1 cellular context compared by ENCODE assay signal in the genomic region with DNA sequence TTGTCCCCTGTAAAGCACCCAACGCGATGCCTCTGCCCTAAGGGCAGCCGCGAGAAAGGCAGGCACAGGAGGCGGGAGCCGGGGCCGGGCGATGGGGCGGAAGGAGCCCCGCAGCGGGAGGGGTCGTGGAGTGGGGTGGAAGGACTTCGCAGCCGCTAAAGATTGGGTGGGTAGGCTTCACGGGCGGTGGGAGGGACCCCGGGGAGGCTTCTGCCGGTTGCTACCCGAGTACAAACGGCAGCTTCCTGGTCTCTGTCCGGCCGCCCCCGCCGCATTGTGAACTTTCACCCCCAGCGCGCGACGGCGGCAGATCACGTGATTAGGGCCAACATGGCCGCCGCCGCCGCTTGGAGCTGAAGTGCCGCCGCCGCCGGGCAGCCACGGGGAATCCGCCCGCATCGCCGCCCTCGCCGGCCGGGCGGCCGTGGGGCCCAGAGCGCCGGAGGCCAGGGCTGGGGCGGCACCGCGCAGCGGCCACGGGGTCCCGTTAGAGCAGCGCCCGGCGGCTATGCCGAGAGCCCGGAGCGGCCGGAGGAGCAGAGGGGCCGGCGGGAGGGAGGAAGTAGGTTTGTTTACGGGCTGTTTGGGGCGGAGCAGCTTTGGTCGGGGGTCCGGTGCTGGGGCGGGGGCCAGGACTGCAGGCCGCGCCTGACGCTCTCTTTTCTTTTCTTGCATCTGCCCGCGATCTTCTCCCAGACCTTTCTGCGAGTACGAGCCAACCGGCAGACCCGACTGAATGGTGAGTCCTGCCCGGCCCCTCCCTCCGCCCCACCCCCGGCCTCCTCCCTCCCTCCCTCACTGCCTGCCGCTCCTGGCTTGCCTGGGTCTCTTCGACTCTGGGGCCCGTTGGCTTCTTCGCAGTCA.
TF ChIP-seq lines count a peak whose summit lies in the region.

No MANE protein-coding gene starts in this region.

TF ChIP-seq in HEK293, 187 proteins besides CTCF, POLR2A, EP300 and RAD21 (continued from another document and continues in another):
- TF ChIP-seq, protein P1, sequence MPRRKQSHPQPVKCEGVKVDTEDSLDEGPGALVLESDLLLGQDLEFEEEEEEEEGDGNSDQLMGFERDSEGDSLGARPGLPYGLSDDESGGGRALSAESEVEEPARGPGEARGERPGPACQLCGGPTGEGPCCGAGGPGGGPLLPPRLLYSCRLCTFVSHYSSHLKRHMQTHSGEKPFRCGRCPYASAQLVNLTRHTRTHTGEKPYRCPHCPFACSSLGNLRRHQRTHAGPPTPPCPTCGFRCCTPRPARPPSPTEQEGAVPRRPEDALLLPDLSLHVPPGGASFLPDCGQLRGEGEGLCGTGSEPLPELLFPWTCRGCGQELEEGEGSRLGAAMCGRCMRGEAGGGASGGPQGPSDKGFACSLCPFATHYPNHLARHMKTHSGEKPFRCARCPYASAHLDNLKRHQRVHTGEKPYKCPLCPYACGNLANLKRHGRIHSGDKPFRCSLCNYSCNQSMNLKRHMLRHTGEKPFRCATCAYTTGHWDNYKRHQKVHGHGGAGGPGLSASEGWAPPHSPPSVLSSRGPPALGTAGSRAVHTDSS (tag by site-specific recombination; IDR thresholded peaks at IDR 0.05), result no peak
- TF ChIP-seq ZNF350 (tag by site-specific recombination; IDR thresholded peaks at IDR 0.05), result no peak
- peak; percentile 91; the same call in 1 of the 2 replicates for TF ChIP-seq ZEB2 (tag by site-specific recombination; IDR thresholded peaks at IDR 0.05)
- TF ChIP-seq, protein P2, sequence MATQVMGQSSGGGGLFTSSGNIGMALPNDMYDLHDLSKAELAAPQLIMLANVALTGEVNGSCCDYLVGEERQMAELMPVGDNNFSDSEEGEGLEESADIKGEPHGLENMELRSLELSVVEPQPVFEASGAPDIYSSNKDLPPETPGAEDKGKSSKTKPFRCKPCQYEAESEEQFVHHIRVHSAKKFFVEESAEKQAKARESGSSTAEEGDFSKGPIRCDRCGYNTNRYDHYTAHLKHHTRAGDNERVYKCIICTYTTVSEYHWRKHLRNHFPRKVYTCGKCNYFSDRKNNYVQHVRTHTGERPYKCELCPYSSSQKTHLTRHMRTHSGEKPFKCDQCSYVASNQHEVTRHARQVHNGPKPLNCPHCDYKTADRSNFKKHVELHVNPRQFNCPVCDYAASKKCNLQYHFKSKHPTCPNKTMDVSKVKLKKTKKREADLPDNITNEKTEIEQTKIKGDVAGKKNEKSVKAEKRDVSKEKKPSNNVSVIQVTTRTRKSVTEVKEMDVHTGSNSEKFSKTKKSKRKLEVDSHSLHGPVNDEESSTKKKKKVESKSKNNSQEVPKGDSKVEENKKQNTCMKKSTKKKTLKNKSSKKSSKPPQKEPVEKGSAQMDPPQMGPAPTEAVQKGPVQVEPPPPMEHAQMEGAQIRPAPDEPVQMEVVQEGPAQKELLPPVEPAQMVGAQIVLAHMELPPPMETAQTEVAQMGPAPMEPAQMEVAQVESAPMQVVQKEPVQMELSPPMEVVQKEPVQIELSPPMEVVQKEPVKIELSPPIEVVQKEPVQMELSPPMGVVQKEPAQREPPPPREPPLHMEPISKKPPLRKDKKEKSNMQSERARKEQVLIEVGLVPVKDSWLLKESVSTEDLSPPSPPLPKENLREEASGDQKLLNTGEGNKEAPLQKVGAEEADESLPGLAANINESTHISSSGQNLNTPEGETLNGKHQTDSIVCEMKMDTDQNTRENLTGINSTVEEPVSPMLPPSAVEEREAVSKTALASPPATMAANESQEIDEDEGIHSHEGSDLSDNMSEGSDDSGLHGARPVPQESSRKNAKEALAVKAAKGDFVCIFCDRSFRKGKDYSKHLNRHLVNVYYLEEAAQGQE (tag by site-specific recombination; IDR thresholded peaks at IDR 0.05), result no peak
- peak; percentile 74; the same call in 1 of the 2 replicates for TF ChIP-seq ZBTB20 (tag by site-specific recombination; IDR thresholded peaks at IDR 0.05)
- no peak for TF ChIP-seq GLI2 (tag by site-specific recombination; IDR thresholded peaks at IDR 0.05; ENCODE audit: borderline replicate concordance, low read depth)
- TF ChIP-seq ZNF37A (tag by site-specific recombination; IDR thresholded peaks at IDR 0.05), result no peak
- TF ChIP-seq ZNF610 (tag by site-specific recombination; IDR thresholded peaks at IDR 0.05; ENCODE audit: borderline replicate concordance), result peak; percentile 54; the same call in 1 of the 2 replicates
- TF ChIP-seq ZNF521 (tag by site-specific recombination; IDR thresholded peaks at IDR 0.05), result no peak
- TF ChIP-seq, protein P3, sequence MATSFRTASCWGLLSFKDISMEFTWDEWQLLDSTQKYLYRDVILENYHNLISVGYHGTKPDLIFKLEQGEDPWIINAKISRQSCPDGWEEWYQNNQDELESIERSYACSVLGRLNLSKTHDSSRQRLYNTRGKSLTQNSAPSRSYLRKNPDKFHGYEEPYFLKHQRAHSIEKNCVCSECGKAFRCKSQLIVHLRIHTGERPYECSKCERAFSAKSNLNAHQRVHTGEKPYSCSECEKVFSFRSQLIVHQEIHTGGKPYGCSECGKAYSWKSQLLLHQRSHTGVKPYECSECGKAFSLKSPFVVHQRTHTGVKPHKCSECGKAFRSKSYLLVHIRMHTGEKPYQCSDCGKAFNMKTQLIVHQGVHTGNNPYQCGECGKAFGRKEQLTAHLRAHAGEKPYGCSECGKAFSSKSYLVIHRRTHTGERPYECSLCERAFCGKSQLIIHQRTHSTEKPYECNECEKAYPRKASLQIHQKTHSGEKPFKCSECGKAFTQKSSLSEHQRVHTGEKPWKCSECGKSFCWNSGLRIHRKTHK (tag by site-specific recombination; IDR thresholded peaks at IDR 0.05), result no peak
- no peak; the same call in 1 of the 2 replicates for TF ChIP-seq ZNF76 (tag by site-specific recombination; IDR thresholded peaks at IDR 0.05; ENCODE audit: borderline replicate concordance, low read depth)
- no peak for TF ChIP-seq ZNF292 (tag by site-specific recombination; IDR thresholded peaks at IDR 0.05; ENCODE audit: borderline replicate concordance, low read depth)
- no peak for TF ChIP-seq ZNF175 (tag by site-specific recombination; IDR thresholded peaks at IDR 0.05)
- no peak for TF ChIP-seq ZNF133 (tag by site-specific recombination; IDR thresholded peaks at IDR 0.05)
- TF ChIP-seq ZNF664 (tag by site-specific recombination; IDR thresholded peaks at IDR 0.05), result no peak
- TF ChIP-seq, protein P4, sequence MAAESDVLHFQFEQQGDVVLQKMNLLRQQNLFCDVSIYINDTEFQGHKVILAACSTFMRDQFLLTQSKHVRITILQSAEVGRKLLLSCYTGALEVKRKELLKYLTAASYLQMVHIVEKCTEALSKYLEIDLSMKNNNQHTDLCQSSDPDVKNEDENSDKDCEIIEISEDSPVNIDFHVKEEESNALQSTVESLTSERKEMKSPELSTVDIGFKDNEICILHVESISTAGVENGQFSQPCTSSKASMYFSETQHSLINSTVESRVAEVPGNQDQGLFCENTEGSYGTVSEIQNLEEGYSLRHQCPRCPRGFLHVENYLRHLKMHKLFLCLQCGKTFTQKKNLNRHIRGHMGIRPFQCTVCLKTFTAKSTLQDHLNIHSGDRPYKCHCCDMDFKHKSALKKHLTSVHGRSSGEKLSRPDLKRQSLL (tag by site-specific recombination; IDR thresholded peaks at IDR 0.05), result 0 out of 2 replicates have a peak, but pooled peaks have one; percentile 4
- TF ChIP-seq KLF7 (tag by site-specific recombination; IDR thresholded peaks at IDR 0.05; ENCODE audit: borderline replicate concordance), result peak; percentile 45; the same call in 1 of the 2 replicates
- peak; percentile 75 for TF ChIP-seq SP7 (tag by site-specific recombination; IDR thresholded peaks at IDR 0.05)
- TF ChIP-seq, protein P5, sequence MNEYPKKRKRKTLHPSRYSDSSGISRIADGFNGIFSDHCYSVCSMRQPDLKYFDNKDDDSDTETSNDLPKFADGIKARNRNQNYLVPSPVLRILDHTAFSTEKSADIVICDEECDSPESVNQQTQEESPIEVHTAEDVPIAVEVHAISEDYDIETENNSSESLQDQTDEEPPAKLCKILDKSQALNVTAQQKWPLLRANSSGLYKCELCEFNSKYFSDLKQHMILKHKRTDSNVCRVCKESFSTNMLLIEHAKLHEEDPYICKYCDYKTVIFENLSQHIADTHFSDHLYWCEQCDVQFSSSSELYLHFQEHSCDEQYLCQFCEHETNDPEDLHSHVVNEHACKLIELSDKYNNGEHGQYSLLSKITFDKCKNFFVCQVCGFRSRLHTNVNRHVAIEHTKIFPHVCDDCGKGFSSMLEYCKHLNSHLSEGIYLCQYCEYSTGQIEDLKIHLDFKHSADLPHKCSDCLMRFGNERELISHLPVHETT (tag by site-specific recombination; IDR thresholded peaks at IDR 0.05), result peak; percentile 73
- peak; percentile 68 for TF ChIP-seq ZNF501 (tag by site-specific recombination; IDR thresholded peaks at IDR 0.05)
- TF ChIP-seq ZNF791 (tag by site-specific recombination; IDR thresholded peaks at IDR 0.05), result no peak
- TF ChIP-seq PRDM1 (tag by site-specific recombination; IDR thresholded peaks at IDR 0.05), result no peak; the same call in 1 of the 2 replicates
- TF ChIP-seq, protein P6, sequence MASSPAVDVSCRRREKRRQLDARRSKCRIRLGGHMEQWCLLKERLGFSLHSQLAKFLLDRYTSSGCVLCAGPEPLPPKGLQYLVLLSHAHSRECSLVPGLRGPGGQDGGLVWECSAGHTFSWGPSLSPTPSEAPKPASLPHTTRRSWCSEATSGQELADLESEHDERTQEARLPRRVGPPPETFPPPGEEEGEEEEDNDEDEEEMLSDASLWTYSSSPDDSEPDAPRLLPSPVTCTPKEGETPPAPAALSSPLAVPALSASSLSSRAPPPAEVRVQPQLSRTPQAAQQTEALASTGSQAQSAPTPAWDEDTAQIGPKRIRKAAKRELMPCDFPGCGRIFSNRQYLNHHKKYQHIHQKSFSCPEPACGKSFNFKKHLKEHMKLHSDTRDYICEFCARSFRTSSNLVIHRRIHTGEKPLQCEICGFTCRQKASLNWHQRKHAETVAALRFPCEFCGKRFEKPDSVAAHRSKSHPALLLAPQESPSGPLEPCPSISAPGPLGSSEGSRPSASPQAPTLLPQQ (tag by site-specific recombination; IDR thresholded peaks at IDR 0.05), result no peak
- TF ChIP-seq HOXA7 (CRISPR knock-in tag; IDR thresholded peaks at IDR 0.05; ENCODE audit: borderline replicate concordance), result no peak
- no peak for TF ChIP-seq ZNF514 (tag by site-specific recombination; IDR thresholded peaks at IDR 0.05)
- peak; percentile 90 for TF ChIP-seq ZFHX2 (tag by site-specific recombination; conservative IDR thresholded peaks at IDR 0.05)
- TF ChIP-seq, protein P7, sequence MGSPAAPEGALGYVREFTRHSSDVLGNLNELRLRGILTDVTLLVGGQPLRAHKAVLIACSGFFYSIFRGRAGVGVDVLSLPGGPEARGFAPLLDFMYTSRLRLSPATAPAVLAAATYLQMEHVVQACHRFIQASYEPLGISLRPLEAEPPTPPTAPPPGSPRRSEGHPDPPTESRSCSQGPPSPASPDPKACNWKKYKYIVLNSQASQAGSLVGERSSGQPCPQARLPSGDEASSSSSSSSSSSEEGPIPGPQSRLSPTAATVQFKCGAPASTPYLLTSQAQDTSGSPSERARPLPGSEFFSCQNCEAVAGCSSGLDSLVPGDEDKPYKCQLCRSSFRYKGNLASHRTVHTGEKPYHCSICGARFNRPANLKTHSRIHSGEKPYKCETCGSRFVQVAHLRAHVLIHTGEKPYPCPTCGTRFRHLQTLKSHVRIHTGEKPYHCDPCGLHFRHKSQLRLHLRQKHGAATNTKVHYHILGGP (tag by site-specific recombination; IDR thresholded peaks at IDR 0.05), result no peak
- TF ChIP-seq, protein P8, sequence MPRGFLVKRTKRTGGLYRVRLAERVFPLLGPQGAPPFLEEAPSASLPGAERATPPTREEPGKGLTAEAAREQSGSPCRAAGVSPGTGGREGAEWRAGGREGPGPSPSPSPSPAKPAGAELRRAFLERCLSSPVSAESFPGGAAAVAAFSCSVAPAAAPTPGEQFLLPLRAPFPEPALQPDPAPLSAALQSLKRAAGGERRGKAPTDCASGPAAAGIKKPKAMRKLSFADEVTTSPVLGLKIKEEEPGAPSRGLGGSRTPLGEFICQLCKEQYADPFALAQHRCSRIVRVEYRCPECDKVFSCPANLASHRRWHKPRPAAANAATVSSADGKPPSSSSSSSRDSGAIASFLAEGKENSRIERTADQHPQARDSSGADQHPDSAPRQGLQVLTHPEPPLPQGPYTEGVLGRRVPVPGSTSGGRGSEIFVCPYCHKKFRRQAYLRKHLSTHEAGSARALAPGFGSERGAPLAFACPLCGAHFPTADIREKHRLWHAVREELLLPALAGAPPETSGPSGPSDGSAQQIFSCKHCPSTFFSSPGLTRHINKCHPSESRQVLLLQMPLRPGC (tag by site-specific recombination; IDR thresholded peaks at IDR 0.05), result 0 out of 2 replicates have a peak, but pooled peaks have one; percentile 28
- no peak for TF ChIP-seq ZNF473 (tag by site-specific recombination; IDR thresholded peaks at IDR 0.05)
- no peak for TF ChIP-seq ZNF23 (tag by site-specific recombination; IDR thresholded peaks at IDR 0.05; ENCODE audit: borderline replicate concordance)
- no peak for TF ChIP-seq WT1 (tag by site-specific recombination; IDR thresholded peaks at IDR 0.05)
- TF ChIP-seq ZNF624 (tag by site-specific recombination; IDR thresholded peaks at IDR 0.05), result no peak
- no peak for TF ChIP-seq MEIS1 (CRISPR knock-in tag; IDR thresholded peaks at IDR 0.05; ENCODE audit: borderline replicate concordance)
- TF ChIP-seq, protein P9, sequence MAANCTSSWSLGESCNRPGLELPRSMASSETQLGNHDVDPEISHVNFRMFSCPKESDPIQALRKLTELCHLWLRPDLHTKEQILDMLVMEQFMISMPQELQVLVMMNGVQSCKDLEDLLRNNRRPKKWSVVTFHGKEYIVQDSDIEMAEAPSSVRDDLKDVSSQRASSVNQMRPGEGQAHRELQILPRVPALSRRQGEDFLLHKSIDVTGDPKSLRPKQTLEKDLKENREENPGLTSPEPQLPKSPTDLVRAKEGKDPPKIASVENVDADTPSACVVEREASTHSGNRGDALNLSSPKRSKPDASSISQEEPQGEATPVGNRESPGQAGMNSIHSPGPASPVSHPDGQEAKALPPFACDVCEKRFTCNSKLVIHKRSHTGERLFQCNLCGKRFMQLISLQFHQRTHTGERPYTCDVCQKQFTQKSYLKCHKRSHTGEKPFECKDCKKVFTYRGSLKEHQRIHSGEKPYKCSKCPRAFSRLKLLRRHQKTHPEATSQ (tag by site-specific recombination; IDR thresholded peaks at IDR 0.05), result 0 out of 2 replicates have a peak, but pooled peaks have one; percentile 40
- TF ChIP-seq ZFP37 (tag by site-specific recombination; IDR thresholded peaks at IDR 0.05), result peak; percentile 49; the same call in 1 of the 2 replicates
- TF ChIP-seq, protein P10, sequence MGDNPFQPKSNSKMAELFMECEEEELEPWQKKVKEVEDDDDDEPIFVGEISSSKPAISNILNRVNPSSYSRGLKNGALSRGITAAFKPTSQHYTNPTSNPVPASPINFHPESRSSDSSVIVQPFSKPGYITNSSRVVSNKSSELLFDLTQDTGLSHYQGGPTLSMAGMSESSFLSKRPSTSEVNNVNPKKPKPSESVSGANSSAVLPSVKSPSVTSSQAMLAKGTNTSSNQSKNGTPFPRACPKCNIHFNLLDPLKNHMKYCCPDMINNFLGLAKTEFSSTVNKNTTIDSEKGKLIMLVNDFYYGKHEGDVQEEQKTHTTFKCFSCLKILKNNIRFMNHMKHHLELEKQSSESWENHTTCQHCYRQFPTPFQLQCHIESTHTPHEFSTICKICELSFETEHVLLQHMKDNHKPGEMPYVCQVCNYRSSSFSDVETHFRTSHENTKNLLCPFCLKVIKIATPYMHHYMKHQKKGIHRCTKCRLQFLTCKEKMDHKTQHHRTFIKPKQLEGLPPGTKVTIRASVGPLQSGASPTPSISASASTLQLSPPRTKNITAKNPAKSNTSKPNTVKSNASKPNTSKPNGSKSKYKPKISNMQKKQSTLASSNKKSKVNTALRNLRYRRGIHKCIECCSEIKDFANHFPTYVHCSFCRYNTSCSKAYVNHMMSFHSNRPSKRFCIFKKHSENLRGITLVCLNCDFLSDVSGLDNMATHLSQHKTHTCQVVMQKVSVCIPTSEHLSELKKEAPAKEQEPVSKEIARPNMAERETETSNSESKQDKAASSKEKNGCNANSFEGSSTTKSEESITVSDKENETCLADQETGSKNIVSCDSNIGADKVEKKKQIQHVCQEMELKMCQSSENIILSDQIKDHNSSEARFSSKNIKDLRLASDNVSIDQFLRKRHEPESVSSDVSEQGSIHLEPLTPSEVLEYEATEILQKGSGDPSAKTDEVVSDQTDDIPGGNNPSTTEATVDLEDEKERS (tag by site-specific recombination; IDR thresholded peaks at IDR 0.05), result no peak
